Comparison of ENCODE assay signal across 1 cellular context in genomic region chr1:60970081-60970509, GRCh38.
TF ChIP-seq lines count a peak whose summit lies in the region.

No MANE protein-coding gene starts in this region.

TF ChIP-seq in H1, 55 proteins besides CTCF, POLR2A, EP300 and RAD21 (continued from another document):
- TF ChIP-seq, protein P1, sequence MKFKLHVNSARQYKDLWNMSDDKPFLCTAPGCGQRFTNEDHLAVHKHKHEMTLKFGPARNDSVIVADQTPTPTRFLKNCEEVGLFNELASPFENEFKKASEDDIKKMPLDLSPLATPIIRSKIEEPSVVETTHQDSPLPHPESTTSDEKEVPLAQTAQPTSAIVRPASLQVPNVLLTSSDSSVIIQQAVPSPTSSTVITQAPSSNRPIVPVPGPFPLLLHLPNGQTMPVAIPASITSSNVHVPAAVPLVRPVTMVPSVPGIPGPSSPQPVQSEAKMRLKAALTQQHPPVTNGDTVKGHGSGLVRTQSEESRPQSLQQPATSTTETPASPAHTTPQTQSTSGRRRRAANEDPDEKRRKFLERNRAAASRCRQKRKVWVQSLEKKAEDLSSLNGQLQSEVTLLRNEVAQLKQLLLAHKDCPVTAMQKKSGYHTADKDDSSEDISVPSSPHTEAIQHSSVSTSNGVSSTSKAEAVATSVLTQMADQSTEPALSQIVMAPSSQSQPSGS (IDR thresholded peaks at IDR 0.05; ENCODE audit: low read length): no peak
- TF ChIP-seq EZH2 (IDR thresholded peaks at IDR 0.05; ENCODE audit: low read depth, low read length, severe bottlenecking) (no peak), CBX8 (IDR thresholded peaks at IDR 0.05; ENCODE audit: borderline replicate concordance, low read depth, low read length) (no peak), TCF12 (IDR thresholded peaks at IDR 0.05; ENCODE audit: low read depth, low read length) (no peak), ZNF274 (IDR thresholded peaks at IDR 0.05; ENCODE audit: borderline replicate concordance, extremely low read depth, low read length) (no peak), MAFK (IDR thresholded peaks at IDR 0.05; ENCODE audit: low read depth, low read length) (no peak), JUN (IDR thresholded peaks at IDR 0.05; ENCODE audit: low read depth, low read length) (no peak), GABPA (IDR thresholded peaks at IDR 0.05; ENCODE audit: borderline replicate concordance, insufficient read depth, low read length) (no peak), SP1 (IDR thresholded peaks at IDR 0.05; ENCODE audit: low read depth, low read length) (no peak), FOSL1 (IDR thresholded peaks at IDR 0.05; ENCODE audit: insufficient read depth, low read depth, low read length) (no peak), SIRT6 (IDR thresholded peaks at IDR 0.05; ENCODE audit: low read length) (no peak)
